In the genomic region with DNA sequence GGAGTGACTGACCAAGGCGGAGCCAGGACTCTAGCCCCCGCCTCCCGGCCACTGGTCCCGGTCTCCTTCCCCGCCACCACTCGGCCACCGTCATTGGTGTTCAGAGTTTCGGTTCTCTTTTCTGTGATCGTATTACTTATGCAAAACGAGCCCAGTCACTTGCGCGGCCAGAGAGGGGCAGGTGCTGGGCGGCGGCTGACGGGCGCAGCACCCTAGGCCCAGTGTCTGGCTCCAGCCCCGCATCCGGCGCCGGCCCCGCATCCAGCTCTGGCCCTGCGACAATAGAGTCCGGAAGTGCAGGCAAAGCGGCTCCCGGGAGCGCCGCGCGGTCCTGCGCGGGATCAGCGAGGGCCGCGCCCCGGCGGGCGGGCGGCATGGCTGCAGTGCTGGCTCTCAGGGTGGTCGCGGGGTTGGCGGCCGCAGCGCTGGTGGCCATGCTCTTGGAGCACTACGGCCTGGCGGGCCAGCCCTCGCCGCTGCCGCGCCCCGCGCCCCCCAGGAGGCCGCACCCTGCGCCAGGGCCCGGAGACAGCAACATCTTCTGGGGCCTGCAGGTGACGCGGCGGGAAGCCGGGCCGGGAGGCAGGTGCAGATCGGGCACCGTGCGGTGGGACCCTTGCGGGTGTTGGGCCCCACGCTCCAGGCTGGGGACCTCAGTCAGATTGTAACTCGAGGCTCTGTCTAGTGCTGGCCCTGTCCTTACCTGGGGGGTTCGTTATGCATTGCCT, we compare ENCODE assay signal across 8 cellular contexts. TPM values are rescaled to one million over a fixed set of nuclear protein-coding genes. Genes with fewer than 3 reads are reported as not detected.
DNase-seq lines count a peak whose midpoint lies in the region; ATAC-seq and TF ChIP-seq lines count a peak whose summit lies in the region.

A gene (plus strand): TSS at position 158 of the 728 bp plus-strand sequence. CDS start 217 bp downstream, at position 375.

- H3K27ac ChIP-seq in naive thymus-derived CD4-positive, alpha-beta T cell (ENCODE audit: low read depth, low read length), result peak within 1 kb of the TSS; percentile 72

- no peaks in the 10 kb centered on the region for H3K27me3 ChIP-seq in naive thymus-derived CD4-positive, alpha-beta T cell (ENCODE audit: control insufficient read depth in 2 of 2, insufficient read depth in 2 of 2, low read length in 2 of 2)

- H3K4me1 Mint-ChIP-seq in activated T-helper 2 cell treated with anti-CD3 and anti-CD28 coated beads, Interferon-gamma antibody, Interleukin-2, Interleukin-4, amounts not matched to agents 10 μg/mL and 5 μg/mL and 100 μg/mL, durations not matched to agents 14 hours and 24 hours and 36 hours (ENCODE audit: low read depth), result peaks cover 23% of the 10 kb centered on the region
- peaks cover 13 to 29% (median 22%) of the 10 kb centered on the region in 7 donors for H3K4me1 Mint-ChIP-seq in naive thymus-derived CD4-positive, alpha-beta T cell
- peaks cover 23% of the 10 kb centered on the region for H3K4me1 Mint-ChIP-seq in stimulated activated naive CD8-positive, alpha-beta T cell treated with anti-CD3 and anti-CD28 coated beads, Interleukin-15, Interleukin-2, amounts not matched to agents 100 ng/mL and 50 ng/mL, for 24 hours (ENCODE audit: low read depth)

- no peaks in the 10 kb centered on the region for H3K9me3 ChIP-seq in naive thymus-derived CD4-positive, alpha-beta T cell (ENCODE audit: control insufficient read depth in 2 of 3, low read length in 3 of 3)

- peaks cover 17% of the 10 kb centered on the region for H3K27me3 Mint-ChIP-seq in activated T-helper 2 cell treated with anti-CD3 and anti-CD28 coated beads, Interferon-gamma antibody, Interleukin-2, Interleukin-4, amounts not matched to agents 10 μg/mL and 5 μg/mL and 100 μg/mL, durations not matched to agents 14 hours and 24 hours and 36 hours (ENCODE audit: low read depth)
- H3K27me3 Mint-ChIP-seq in naive thymus-derived CD4-positive, alpha-beta T cell, result peaks cover 0 to 15% (median 7%) of the 10 kb centered on the region in 5 donors
- no peaks in the 10 kb centered on the region for H3K27me3 Mint-ChIP-seq in stimulated activated naive CD8-positive, alpha-beta T cell treated with anti-CD3 and anti-CD28 coated beads, Interleukin-15, Interleukin-2, amounts not matched to agents 100 ng/mL and 50 ng/mL, for 24 hours

- CTCF ChIA-PET in naive thymus-derived CD4-positive, alpha-beta T cell (lab: Charles Lee), result no interaction called here

- H3K27ac Mint-ChIP-seq in activated T-helper 2 cell treated with anti-CD3 and anti-CD28 coated beads, Interferon-gamma antibody, Interleukin-2, Interleukin-4, amounts not matched to agents 10 μg/mL and 5 μg/mL and 100 μg/mL, durations not matched to agents 14 hours and 24 hours and 36 hours, result peak within 1 kb of the TSS; percentile 83
- peak within 1 kb of the TSS; percentile 77 to 93 (median 89) for H3K27ac Mint-ChIP-seq in naive thymus-derived CD4-positive, alpha-beta T cell
- peak within 1 kb of the TSS; percentile 89 for H3K27ac Mint-ChIP-seq in stimulated activated naive CD8-positive, alpha-beta T cell treated with anti-CD3 and anti-CD28 coated beads, Interleukin-15, Interleukin-2, amounts not matched to agents 100 ng/mL and 50 ng/mL, for 24 hours

- H3K36me3 ChIP-seq in naive thymus-derived CD4-positive, alpha-beta T cell (ENCODE audit: control insufficient read depth in 2 of 3, insufficient read depth in 3 of 3, low read length in 3 of 3), result peaks cover 0 to 8% (median 0%) of the 10 kb centered on the region in 3 experiments

- TF ChIP-seq CTCF in fibroblast of mammary gland (conservative IDR thresholded peaks at IDR 0.05; ENCODE audit: control insufficient read depth, insufficient read depth, low read depth, low read length), result no peak

- ATAC-seq in GM21381 (IDR thresholded peaks at IDR 0.05; ENCODE audit: unreplicated experiment), result peak; percentile 91
- ATAC-seq in naive thymus-derived CD4-positive, alpha-beta T cell, result peak; percentile 88

- DNase-seq in DMS53 (lab: John Stamatoyannopoulos, UW) (peak; percentile 95), HUDEP-2 (lab: John Stamatoyannopoulos, UW; ENCODE audit: unreplicated experiment in 76 of 76) (peak in 68 of 76 experiments; percentile 6 to 76 (median 50)), RPMI8226 (peak; percentile 86), fibroblast of mammary gland (ENCODE audit: low read depth) (peak; percentile 47)
- peak; percentile 60 for DNase-seq in activated T-helper 2 cell treated with anti-CD3 and anti-CD28 coated beads, Interferon-gamma antibody, Interleukin-2, Interleukin-4, amounts not matched to agents 10 μg/mL and 5 μg/mL and 100 μg/mL, durations not matched to agents 14 hours and 24 hours and 36 hours (ENCODE audit: low spot score)
- DNase-seq in naive thymus-derived CD4-positive, alpha-beta T cell, result peak; percentile 33 to 67 (median 46)

- H3K4me1 ChIP-seq in naive thymus-derived CD4-positive, alpha-beta T cell (ENCODE audit: control insufficient read depth in 2 of 2, insufficient read depth in 2 of 2, low read length in 2 of 2), result peaks cover 6 to 11% of the 10 kb centered on the region in 2 donors

- POLR2A ChIA-PET in naive thymus-derived CD4-positive, alpha-beta T cell (lab: Charles Lee), result interaction anchor here (0.7 to 1.3 kb wide), 3 partner anchors 27 to 200 kb away, joined by 3 to 6 read pairs (median 4); a partner anchor contains a TSS

- H3K36me3 Mint-ChIP-seq in activated T-helper 2 cell treated with anti-CD3 and anti-CD28 coated beads, Interferon-gamma antibody, Interleukin-2, Interleukin-4, amounts not matched to agents 10 μg/mL and 5 μg/mL and 100 μg/mL, durations not matched to agents 14 hours and 24 hours and 36 hours (ENCODE audit: low read depth), result peaks cover 36% of the 10 kb centered on the region
- peaks cover 4 to 22% (median 15%) of the 10 kb centered on the region in 5 donors for H3K36me3 Mint-ChIP-seq in naive thymus-derived CD4-positive, alpha-beta T cell
- H3K36me3 Mint-ChIP-seq in stimulated activated naive CD8-positive, alpha-beta T cell treated with anti-CD3 and anti-CD28 coated beads, Interleukin-15, Interleukin-2, amounts not matched to agents 100 ng/mL and 50 ng/mL, for 24 hours (ENCODE audit: low read depth), result peaks cover 27% of the 10 kb centered on the region

- intact Hi-C loops in activated T-helper 2 cell treated with anti-CD3 and anti-CD28 coated beads, Interferon-gamma antibody, Interleukin-2, Interleukin-4, amounts not matched to agents 10 μg/mL and 5 μg/mL and 100 μg/mL, durations not matched to agents 14 hours and 24 hours and 36 hours (cut with micrococcal nuclease), result loop anchor here (5.0 kb wide), 1 partner anchor 54 kb away; a partner anchor contains a TSS
- intact Hi-C loops in naive thymus-derived CD4-positive, alpha-beta T cell (cut with micrococcal nuclease), result loop anchor here (1.0 to 5.0 kb wide), 7 partner anchors 10 to 52 kb away; a partner anchor contains a TSS

- peak within 1 kb of the TSS; percentile 73 for H3K4me3 ChIP-seq in fibroblast of mammary gland (ENCODE audit: control insufficient read depth, low read depth, low read length)
- H3K4me3 ChIP-seq in naive thymus-derived CD4-positive, alpha-beta T cell (ENCODE audit: low read length), result peak within 1 kb of the TSS; percentile 65

- H3K4me3 Mint-ChIP-seq in activated T-helper 2 cell treated with anti-CD3 and anti-CD28 coated beads, Interferon-gamma antibody, Interleukin-2, Interleukin-4, amounts not matched to agents 10 μg/mL and 5 μg/mL and 100 μg/mL, durations not matched to agents 14 hours and 24 hours and 36 hours (ENCODE audit: low read depth), result peak within 1 kb of the TSS; percentile 88
- H3K4me3 Mint-ChIP-seq in naive thymus-derived CD4-positive, alpha-beta T cell, result peak within 1 kb of the TSS; percentile 86 to 97 (median 95)
- H3K4me3 Mint-ChIP-seq in stimulated activated naive CD8-positive, alpha-beta T cell treated with anti-CD3 and anti-CD28 coated beads, Interleukin-15, Interleukin-2, amounts not matched to agents 100 ng/mL and 50 ng/mL, for 24 hours, result peak within 1 kb of the TSS; percentile 90

- no peaks in the 10 kb centered on the region for H3K9me3 Mint-ChIP-seq in activated T-helper 2 cell treated with anti-CD3 and anti-CD28 coated beads, Interferon-gamma antibody, Interleukin-2, Interleukin-4, amounts not matched to agents 10 μg/mL and 5 μg/mL and 100 μg/mL, durations not matched to agents 14 hours and 24 hours and 36 hours
- H3K9me3 Mint-ChIP-seq in naive thymus-derived CD4-positive, alpha-beta T cell, result peaks cover 0 to 11% (median 5%) of the 10 kb centered on the region in 11 donors
- H3K9me3 Mint-ChIP-seq in stimulated activated naive CD8-positive, alpha-beta T cell treated with anti-CD3 and anti-CD28 coated beads, Interleukin-15, Interleukin-2, amounts not matched to agents 100 ng/mL and 50 ng/mL, for 24 hours, result peaks cover 4% of the 10 kb centered on the region

RNA-seq across cellular contexts. Expression of the gene that starts here (rescaled TPM):
- total RNA-seq in activated T-helper 2 cell treated with anti-CD3 and anti-CD28 coated beads, Interferon-gamma antibody, Interleukin-2, Interleukin-4, amounts not matched to agents 10 μg/mL and 5 μg/mL and 100 μg/mL, durations not matched to agents 14 hours and 24 hours and 36 hours, result 16.1 and 19.7 TPM in 2 replicates
- total RNA-seq in naive thymus-derived CD4-positive, alpha-beta T cell, result 10 to 100 TPM; 12.0 to 21.5 (median 17.7) TPM
- polyA plus RNA-seq in naive thymus-derived CD4-positive, alpha-beta T cell, result 1 to 10 TPM; 3.6 to 6.0 TPM

Comparison
In these comparisons a context has a peak if more than half of its experiments do, and no peak if none do; other contexts are left out.
1. Peak in every context shown above with its lines: DNase-seq, ATAC-seq, H3K4me3 ChIP-seq and H3K27ac ChIP-seq.